In genomic region chr7:48107926-48108472, GRCh38 we compare ENCODE assay signal across 21 cellular contexts.
"Had no signal": no experiment of that assay in that cellular context is flagged by ENCODE, and none has a peak within 500 bp of the region (broad histone marks: within the 10 kb centered on the region; RNA-seq: fewer than 3 reads in every experiment).

No MANE protein-coding gene starts in this region.

- H3K4me1 ChIP-seq: gastrocnemius medialis, sigmoid colon had no signal

- DNase-seq: activated effector memory CD4-positive, alpha-beta T cell treated with anti-CD3 and anti-CD28 coated beads, Interleukin-2, amount 50 U/mL, for 16 hours; activated naive CD4-positive, alpha-beta T cell treated with anti-CD3 and anti-CD28 coated beads, Interleukin-2, amount 10 ng/mL, durations not matched to agents 7 days and 5 days; central memory CD4-positive, alpha-beta T cell; effector memory CD4-positive, alpha-beta T cell; esophagus squamous epithelium; gastrocnemius medialis; hippocampal formation; left ventricle myocardium superior; midbrain; retina; sigmoid colon; stimulated activated CD4-positive, alpha-beta T cell treated with anti-CD3 and anti-CD28 coated beads, Interleukin-2, amount 100 ng/mL, for 48 hours; stimulated activated CD8-positive, alpha-beta memory T cell treated with anti-CD3 and anti-CD28 coated beads, Interleukin-4, amount 100 ng/mL, for 48 hours; stimulated activated naive CD4-positive, alpha-beta T cell; testis had no signal

- H3K9me3 ChIP-seq: esophagus squamous epithelium, gastrocnemius medialis, sigmoid colon, testis had no signal

- H3K4me3 Mint-ChIP-seq: activated naive CD4-positive, alpha-beta T cell treated with anti-CD3 and anti-CD28 coated beads, Interleukin-2, amount 10 ng/mL, durations not matched to agents 7 days and 5 days; neural crest cell; type B pancreatic cell had no signal

- H3K36me3 Mint-ChIP-seq: type B pancreatic cell had no signal

- H3K27ac ChIP-seq: esophagus squamous epithelium, gastrocnemius medialis, sigmoid colon, testis had no signal

- ATAC-seq: activated CD4-positive, CD25-positive, alpha-beta regulatory T cell treated with anti-CD3 and anti-CD28 coated beads, Interleukin-2, amount 50 U/mL, for 24 hours; gastrocnemius medialis; left ventricle myocardium superior; SK-N-SH treated with all-trans-retinoic acid at 6 μM for 48 hours had no signal

- H3K4me3 ChIP-seq: esophagus squamous epithelium, gastrocnemius medialis, sigmoid colon, smooth muscle cell, testis had no signal

- H3K27me3 ChIP-seq: esophagus squamous epithelium, gastrocnemius medialis, sigmoid colon, testis had no signal

- H3K4me2 ChIP-seq: smooth muscle cell had no signal

- H3K9me3 Mint-ChIP-seq: activated naive CD4-positive, alpha-beta T cell treated with anti-CD3 and anti-CD28 coated beads, Interleukin-2, amount 10 ng/mL, durations not matched to agents 7 days and 5 days; neural crest cell; type B pancreatic cell had no signal

- H3K4me1 Mint-ChIP-seq: neural crest cell had no signal

- H3K27ac Mint-ChIP-seq: activated naive CD4-positive, alpha-beta T cell treated with anti-CD3 and anti-CD28 coated beads, Interleukin-2, amount 10 ng/mL, durations not matched to agents 7 days and 5 days; progenitor cell of endocrine pancreas; type B pancreatic cell had no signal

- H3K27me3 Mint-ChIP-seq: activated naive CD4-positive, alpha-beta T cell treated with anti-CD3 and anti-CD28 coated beads, Interleukin-2, amount 10 ng/mL, durations not matched to agents 7 days and 5 days; progenitor cell of endocrine pancreas; type B pancreatic cell had no signal
